Comparison of ENCODE assay signal across 2 cellular contexts in genomic region chr6:51090343-51090742, GRCh38.
TF ChIP-seq lines count a peak whose summit lies in the region.

No MANE protein-coding gene starts in this region.

TF ChIP-seq in SK-N-SH, 30 proteins besides CTCF, POLR2A, EP300 and RAD21 (continued from another document):
- TF ChIP-seq REST (IDR thresholded peaks at IDR 0.05; ENCODE audit: low read depth, low read length) (no peak), SIN3A (IDR thresholded peaks at IDR 0.05; ENCODE audit: borderline replicate concordance, low read depth, low read length) (no peak), SMC3 (IDR thresholded peaks at IDR 0.05; ENCODE audit: low read depth, low read length) (no peak), TCF12 (IDR thresholded peaks at IDR 0.05) (no peak), FOXM1 (IDR thresholded peaks at IDR 0.05; ENCODE audit: low read depth) (no peak), GABPA (IDR thresholded peaks at IDR 0.05; ENCODE audit: low read depth) (no peak), POLR2AphosphoS5 (IDR thresholded peaks at IDR 0.05; ENCODE audit: low read depth, low read length) (no peak), USF1 (IDR thresholded peaks at IDR 0.05; ENCODE audit: borderline replicate concordance, low read depth) (no peak), IRF3 (IDR thresholded peaks at IDR 0.05; ENCODE audit: low read depth, low read length) (no peak), USF2 (IDR thresholded peaks at IDR 0.05; ENCODE audit: borderline replicate concordance, low read depth, low read length) (no peak)

TF ChIP-seq in K562, 482 proteins besides CTCF, POLR2A, EP300 and RAD21 (continued from another document):
- TF ChIP-seq RERE (CRISPR knock-in tag; IDR thresholded peaks at IDR 0.05; ENCODE audit: borderline replicate concordance) (no peak), GABPB1 (CRISPR knock-in tag; IDR thresholded peaks at IDR 0.05) (no peak), ZEB2 (IDR thresholded peaks at IDR 0.05) (no peak), ILK (tag; IDR thresholded peaks at IDR 0.05; ENCODE audit: borderline replicate concordance, low read depth) (no peak), ZNF280A (IDR thresholded peaks at IDR 0.05; ENCODE audit: low read depth, partially characterized antibody) (peak; percentile 51)
